In the genomic region with DNA sequence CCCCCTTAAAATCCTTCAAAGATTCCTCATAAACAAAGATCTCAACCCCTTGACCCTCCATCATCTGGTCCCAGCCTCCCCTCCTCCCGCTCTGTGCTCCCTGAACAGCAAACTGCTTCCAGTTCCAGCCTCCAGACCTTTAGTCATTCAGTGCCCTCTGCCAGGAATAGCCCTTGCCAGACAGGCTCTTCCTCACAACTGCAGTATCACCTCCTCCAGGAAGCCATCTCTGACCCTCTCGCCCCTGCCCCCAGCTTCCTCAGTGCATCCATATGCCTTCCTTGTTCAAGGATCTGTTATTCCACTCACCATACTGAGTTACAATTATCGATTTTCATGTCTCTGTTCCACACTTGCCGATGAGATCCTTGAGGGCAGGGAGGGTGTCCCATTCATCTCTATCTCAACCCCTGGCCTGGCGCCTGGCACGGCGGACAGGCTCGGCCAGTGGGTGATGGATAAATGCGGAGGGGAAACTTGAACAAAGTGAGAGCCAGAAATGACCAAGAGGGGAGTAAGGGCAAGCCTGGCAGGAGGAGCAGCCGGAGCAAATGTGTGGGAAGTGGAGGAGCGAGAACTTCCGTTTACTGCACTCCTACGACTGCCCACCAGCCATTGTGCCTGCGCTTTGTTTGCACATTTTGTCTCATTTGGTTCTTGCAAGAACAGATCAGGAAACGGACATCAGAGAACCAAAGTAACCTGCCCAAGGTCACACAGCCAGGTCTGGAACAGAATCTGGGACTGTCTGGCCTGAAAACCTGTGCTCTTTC, we compare ENCODE assay signal across 13 cellular contexts. TPM values are rescaled to one million over a fixed set of nuclear protein-coding genes. Genes with fewer than 3 reads are reported as not detected.
DNase-seq lines count a peak whose midpoint lies in the region; ATAC-seq and TF ChIP-seq lines count a peak whose summit lies in the region.
"Had no signal": no experiment of that assay in that cellular context is flagged by ENCODE, and none has a peak within 500 bp of the region (broad histone marks: within the 10 kb centered on the region; RNA-seq: fewer than 3 reads in every experiment).

No MANE protein-coding gene starts in this region.

- H3K9me3 ChIP-seq in osteoblast (ENCODE audit: low read depth, low read length) (no peaks in the 10 kb centered on the region), Karpas-422 (ENCODE audit: low read length) (no peaks in the 10 kb centered on the region)

- ATAC-seq in HG02571 (IDR thresholded peaks at IDR 0.05; ENCODE audit: unreplicated experiment) = no peak
- ATAC-seq: activated T-cell treated with anti-CD3 and anti-CD28 coated beads, Interleukin-2, amount 50 U/mL, for 72 hours had no signal

- H3K4me1 ChIP-seq in osteoblast (ENCODE audit: insufficient read depth, low read length) (peaks cover 3% of the 10 kb centered on the region), Karpas-422 (ENCODE audit: low read length) (peaks cover 4% of the 10 kb centered on the region)

- H3K9me3 Mint-ChIP-seq in CD14-positive monocyte = peaks cover 1 to 13% (median 7%) of the 10 kb centered on the region in 7 donors
- H3K9me3 Mint-ChIP-seq: activated T-cell treated with anti-CD3 and anti-CD28 coated beads, Interleukin-2, amount 50 U/mL, for 72 hours had no signal

- no peak overlapping the region for H3K27ac Mint-ChIP-seq in CD14-positive monocyte
- H3K27ac Mint-ChIP-seq: activated T-cell treated with anti-CD3 and anti-CD28 coated beads, Interleukin-2, amount 50 U/mL, for 72 hours had no signal

- H3K27ac ChIP-seq in osteoblast (ENCODE audit: low read depth, low read length) (no peak overlapping the region), Karpas-422 (ENCODE audit: low read length) (no peak overlapping the region)

- in situ Hi-C loops in KBM-7 (cut with MboI; ENCODE audit: low pct_unique_long_range_greater_than_20kb, low sequenced_read_pairs) = loop anchor here (5.0 to 25.0 kb wide), 3 partner anchors 129 to 414 kb away; a partner anchor contains a TSS

- H3K79me2 ChIP-seq in osteoblast (ENCODE audit: insufficient read depth, low read length) (no peaks in the 10 kb centered on the region), Karpas-422 (ENCODE audit: low read length) (no peaks in the 10 kb centered on the region)

- H3K36me3 Mint-ChIP-seq in CD14-positive monocyte = no peaks in the 10 kb centered on the region

- peaks cover 13% of the 10 kb centered on the region for H3K4me1 Mint-ChIP-seq in CD14-positive monocyte

- peak; percentile 53 for DNase-seq in CD1c-positive myeloid dendritic cell (ENCODE audit: extremely low spot score)
- peak; percentile 33 for DNase-seq in KBM-7
- peak; percentile 32 for DNase-seq in dermis blood vessel endothelial cell
- DNase-seq in osteoblast (ENCODE audit: insufficient read length, low spot score, missing footprints) = peak; percentile 85
- DNase-seq in CD14-positive monocyte (ENCODE audit: low spot score) = no peak
- no peak for DNase-seq in Karpas-422
- no peak for DNase-seq in NCI-H2029 treated with DMSO at 0.1 percent for 48 hours (lab: John Stamatoyannopoulos, UW)
- DNase-seq: activated CD4-positive, alpha-beta T cell treated with anti-CD3 and anti-CD28 coated beads, Interleukin-2, amount 50 U/mL, for 48 hours; activated T-cell treated with anti-CD3 and anti-CD28 coated beads, Interleukin-2, amount 50 U/mL, for 72 hours; NCI-H1105; NCI-H226 had no signal

- H3K4me3 ChIP-seq in osteoblast (ENCODE audit: insufficient read depth, low read length) = no peak overlapping the region
- no peak overlapping the region for H3K4me3 ChIP-seq in Karpas-422 (ENCODE audit: low read length)

- no peak overlapping the region for H3K4me2 ChIP-seq in osteoblast (ENCODE audit: insufficient read depth, low read length)
- H3K4me2 ChIP-seq in Karpas-422 (ENCODE audit: low read depth, low read length, poor library complexity, severe bottlenecking) = no peak overlapping the region

- H3K36me3 ChIP-seq in osteoblast (ENCODE audit: insufficient read depth, low read length) (no peaks in the 10 kb centered on the region), Karpas-422 (ENCODE audit: insufficient read depth, low read length) (no peaks in the 10 kb centered on the region)

- TF ChIP-seq CTCF in osteoblast (IDR thresholded peaks at IDR 0.05; ENCODE audit: extremely low read depth, low read depth, low read length) = no peak
- TF ChIP-seq CTCF in CD14-positive monocyte (IDR thresholded peaks at IDR 0.05) = no peak

- peak overlapping the region in 1 of 2 donors; percentile 81 for H3K4me3 Mint-ChIP-seq in CD14-positive monocyte
- H3K4me3 Mint-ChIP-seq: activated T-cell treated with anti-CD3 and anti-CD28 coated beads, Interleukin-2, amount 50 U/mL, for 72 hours had no signal

- H4K20me1 ChIP-seq in osteoblast (ENCODE audit: insufficient read depth, low read length) (no peaks in the 10 kb centered on the region), Karpas-422 (ENCODE audit: insufficient read depth, low read depth, low read length) (no peaks in the 10 kb centered on the region)

- H3K27me3 ChIP-seq in osteoblast (ENCODE audit: insufficient read depth, low read length) = peaks cover 18% of the 10 kb centered on the region
- no peaks in the 10 kb centered on the region for H3K27me3 ChIP-seq in Karpas-422 (ENCODE audit: low read length)

- H3K9me2 ChIP-seq in Karpas-422 (replicated peaks; ENCODE audit: insufficient read depth, low read length) = no peaks in the 10 kb centered on the region

- no peak overlapping the region for H3K9ac ChIP-seq in Karpas-422 (ENCODE audit: low read length)

- peaks cover 67 to 87% (median 67%) of the 10 kb centered on the region in 3 donors for H3K27me3 Mint-ChIP-seq in CD14-positive monocyte (ENCODE audit: low read depth in 3 of 3)

- H2AFZ ChIP-seq in osteoblast (ENCODE audit: low read length) (no peak overlapping the region), Karpas-422 (ENCODE audit: low read length) (no peak overlapping the region)

- intact Hi-C loops in CD14-positive monocyte (cut with micrococcal nuclease) = loop anchor here (2.0 to 10.0 kb wide), 4 partner anchors 121 to 421 kb away; a partner anchor contains a TSS

RNA-seq across cellular contexts. Expression of a gene that starts 2.0 kb away (rescaled TPM):
- total RNA-seq in dermis blood vessel endothelial cell = 3.9 and 4.0 TPM in 2 replicates
- total RNA-seq in osteoblast = 1.8 and 3.3 TPM in 2 replicates
- not detected for polyA plus RNA-seq in CD14-positive monocyte
- total RNA-seq in Karpas-422 (2014; rRNA removed; shearing (Covaris generic); ENCODE audit: low replicate concordance) = not detected in 2 replicates
- total RNA-seq: mononuclear cell had no signal

Comparison
In these comparisons a context has a peak if more than half of its experiments do, and no peak if none do; other contexts are left out.
1. DNase-seq: peak in CD1c-positive myeloid dendritic cell (single experiment), KBM-7 (single experiment), dermis blood vessel endothelial cell (single experiment) and osteoblast (single experiment); none in CD14-positive monocyte (single experiment), Karpas-422 (single experiment) and NCI-H2029 treated with DMSO at 0.1 percent for 48 hours (single experiment).